Comparison of ENCODE assay signal across 19 cellular contexts in the genomic region with DNA sequence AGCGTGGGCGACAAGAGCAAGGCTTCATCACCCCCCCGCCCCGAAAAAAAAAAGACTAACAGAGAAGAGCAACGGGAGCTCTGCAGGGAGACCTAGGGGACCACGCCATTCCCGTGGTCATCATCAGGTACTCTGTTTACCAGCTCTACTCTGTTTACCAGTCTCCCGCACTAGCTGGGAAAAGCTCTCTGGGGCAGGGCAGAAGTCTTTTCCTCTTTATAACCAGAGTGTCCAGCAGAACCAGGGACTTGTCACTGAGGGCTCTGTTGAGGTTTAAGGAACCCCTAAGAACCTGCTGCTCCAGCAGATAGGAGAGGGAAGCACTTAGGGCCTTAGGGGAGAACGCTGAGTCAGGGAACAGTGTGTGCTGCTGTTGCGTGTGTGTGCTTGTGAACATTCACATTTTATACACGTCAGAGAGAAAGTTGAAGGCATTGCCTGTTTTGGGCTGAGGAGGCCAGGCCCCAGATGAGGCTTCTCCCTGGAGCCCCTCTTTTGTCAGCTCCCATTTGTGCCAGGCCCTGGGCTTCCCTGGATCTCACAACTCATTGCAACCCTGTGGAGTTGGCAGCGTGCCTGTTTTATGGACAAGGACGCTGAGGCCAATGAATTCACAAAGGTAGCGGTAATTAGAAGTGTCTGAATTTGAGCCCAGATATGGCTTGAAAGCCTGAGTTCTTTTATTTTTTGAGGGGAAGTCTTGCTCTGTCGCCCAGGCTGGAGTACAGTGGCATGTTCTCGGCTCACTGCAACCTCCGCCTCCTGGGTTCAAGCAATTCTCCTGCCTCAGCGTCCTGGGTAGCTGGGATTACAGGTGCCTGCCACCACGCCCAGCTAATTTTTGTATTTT. TPM values are rescaled to one million over a fixed set of nuclear protein-coding genes. Genes with fewer than 3 reads are reported as not detected.
DNase-seq lines count a peak whose midpoint lies in the region; ATAC-seq and TF ChIP-seq lines count a peak whose summit lies in the region.
"Had no signal": no experiment of that assay in that cellular context is flagged by ENCODE, and none has a peak within 500 bp of the region (broad histone marks: within the 10 kb centered on the region; RNA-seq: fewer than 3 reads in every experiment).

No MANE protein-coding gene starts in this region.

- H3K27ac ChIP-seq in CD8-positive, alpha-beta memory T cell (ENCODE audit: low read depth, low read length) = peak overlapping the region; percentile 43
- no peak overlapping the region for H3K27ac ChIP-seq in Panc1 (ENCODE audit: low read length)
- H3K27ac ChIP-seq in esophagus muscularis mucosa (replicated peaks in 1 of 4) = peak overlapping the region in 3 of 4 donors; percentile 20 to 37 (median 26)
- no peak overlapping the region for H3K27ac ChIP-seq in mesenchymal stem cell (ENCODE audit: low read length, poor library complexity, severe bottlenecking)
- H3K27ac ChIP-seq: psoas muscle, RWPE1 had no signal

- peak overlapping the region in 1 of 2 experiments; percentile 29 for H2BK12ac ChIP-seq in mesenchymal stem cell (ENCODE audit: low read length in 2 of 2)

- H3K9me3 ChIP-seq in CD8-positive, alpha-beta memory T cell (ENCODE audit: low read length) = no peaks in the 10 kb centered on the region
- H3K9me3 ChIP-seq in Panc1 (ENCODE audit: control insufficient read depth, insufficient read depth, low read depth, low read length) (no peaks in the 10 kb centered on the region), esophagus muscularis mucosa (no peaks in the 10 kb centered on the region), mesenchymal stem cell (ENCODE audit: control insufficient read depth, low read length) (no peaks in the 10 kb centered on the region)
- H3K9me3 ChIP-seq: psoas muscle had no signal

- no peaks in the 10 kb centered on the region for H3K4me1 ChIP-seq in CD8-positive, alpha-beta memory T cell (ENCODE audit: insufficient read depth, low read length)
- H3K4me1 ChIP-seq in Panc1 (ENCODE audit: control insufficient read depth, insufficient read depth, low read length) (no peaks in the 10 kb centered on the region), esophagus muscularis mucosa (peaks cover 0 to 3% (median 0%) of the 10 kb centered on the region in 4 donors), mesenchymal stem cell (ENCODE audit: control insufficient read depth, insufficient read depth, low read depth, low read length) (no peaks in the 10 kb centered on the region)
- H3K4me1 ChIP-seq: psoas muscle had no signal

- H3K9me3 Mint-ChIP-seq in CD8-positive, alpha-beta memory T cell = no peaks in the 10 kb centered on the region
- no peaks in the 10 kb centered on the region for H3K9me3 Mint-ChIP-seq in osteocyte (ENCODE audit: unreplicated experiment)
- H3K9me3 Mint-ChIP-seq: central memory CD8-positive, alpha-beta T cell; IgD-negative memory B cell had no signal

- BruUV-seq in Panc1 (replicated peaks; lab: Mats Ljungman, UMichigan) = no TSS peak

- H3K18ac ChIP-seq in mesenchymal stem cell (ENCODE audit: low read depth in 1 of 2, low read length in 2 of 2) = no peak overlapping the region

- CTCF ChIA-PET in CD8-positive, alpha-beta memory T cell (lab: Charles Lee) = interaction anchor here (2.2 kb wide), 1 partner anchor 60 kb away, joined by 6 read pairs; no protein-coding TSS in a partner anchor
- CTCF ChIA-PET in Panc1 (lab: Charles Lee) = no interaction called here

- no peak overlapping the region for H2AK5ac ChIP-seq in mesenchymal stem cell (ENCODE audit: low read length, severe bottlenecking)

- H4K91ac ChIP-seq in mesenchymal stem cell (ENCODE audit: low read length) = no peak overlapping the region

- H3K27ac Mint-ChIP-seq in CD8-positive, alpha-beta memory T cell = peak overlapping the region in 1 of 8 donors; percentile 27
- no peak overlapping the region for H3K27ac Mint-ChIP-seq in osteocyte (ENCODE audit: unreplicated experiment)
- H3K27ac Mint-ChIP-seq: activated naive CD8-positive, alpha-beta T cell; IgD-negative memory B cell had no signal

- H3K9ac ChIP-seq in mesenchymal stem cell (ENCODE audit: low read length) = no peak overlapping the region

- in situ Hi-C loops in Panc1 (cut with HindIII; ENCODE audit: low pct_unique_long_range_greater_than_20kb, low sequenced_read_pairs) = no loop called here

- POLR2A ChIA-PET in CD8-positive, alpha-beta memory T cell (lab: Charles Lee) = interaction anchor here (0.5 kb wide), 1 partner anchor 44 kb away, joined by 3 read pairs; no protein-coding TSS in a partner anchor
- POLR2A ChIA-PET in Panc1 (lab: Charles Lee) = interaction anchor here (0.6 kb wide), 1 partner anchor 36 kb away, joined by 4 read pairs; no protein-coding TSS in a partner anchor

- peaks cover 0 to 6% (median 2%) of the 10 kb centered on the region in 3 donors for H3K4me1 Mint-ChIP-seq in CD8-positive, alpha-beta memory T cell
- H3K4me1 Mint-ChIP-seq in osteocyte (ENCODE audit: unreplicated experiment) = no peaks in the 10 kb centered on the region
- H3K4me1 Mint-ChIP-seq: central memory CD8-positive, alpha-beta T cell had no signal

- TF ChIP-seq EP300 in esophagus muscularis mucosa (IDR thresholded peaks at IDR 0.05) = peak; percentile 23

- H3K27me3 Mint-ChIP-seq in CD8-positive, alpha-beta memory T cell = no peaks in the 10 kb centered on the region
- H3K27me3 Mint-ChIP-seq in osteocyte (ENCODE audit: unreplicated experiment) = no peaks in the 10 kb centered on the region
- H3K27me3 Mint-ChIP-seq: activated naive CD8-positive, alpha-beta T cell; central memory CD8-positive, alpha-beta T cell; IgD-negative memory B cell had no signal

- TF ChIP-seq POLR2A in esophagus muscularis mucosa (IDR thresholded peaks at IDR 0.05; ENCODE audit: low read depth) = no peak

- H3K4me2 ChIP-seq in mesenchymal stem cell (ENCODE audit: low read length, poor library complexity, severe bottlenecking) = no peak overlapping the region

- H3K36me3 Mint-ChIP-seq in CD8-positive, alpha-beta memory T cell = peaks cover 0 to 3% (median 0%) of the 10 kb centered on the region in 3 donors
- H3K36me3 Mint-ChIP-seq in osteocyte (ENCODE audit: unreplicated experiment) = no peaks in the 10 kb centered on the region

- DNase-seq in CD8-positive, alpha-beta memory T cell = no peak
- DNase-seq in Panc1 (ENCODE audit: low read depth, low spot score) = no peak
- DNase-seq in esophagus muscularis mucosa (ENCODE audit: extremely low spot score) = no peak
- peak; percentile 55 for DNase-seq in mesenchymal stem cell
- DNase-seq in NOMO-1 (lab: John Stamatoyannopoulos, UW; ENCODE audit: unreplicated experiment in 2 of 2) = no peak
- no peak for DNase-seq in COLO668 (lab: John Stamatoyannopoulos, UW; ENCODE audit: unreplicated experiment)
- no peak for DNase-seq in osteocyte (ENCODE audit: extremely low spot score, unreplicated experiment)
- DNase-seq: activated CD4-positive, alpha-beta T cell treated with anti-CD3 and anti-CD28 coated beads for 48 hours; glutamatergic neuron; islet precursor cell; NCI-H1417; NCI-H524 treated with DMSO at 0.1 percent for 48 hours; psoas muscle; T-helper 2 cell had no signal

- peak; percentile 27 for ATAC-seq in Panc1
- ATAC-seq in HG03097 (IDR thresholded peaks at IDR 0.05; ENCODE audit: low FRiP score, unreplicated experiment) = no peak

- H3K14ac ChIP-seq in mesenchymal stem cell (ENCODE audit: low read length in 2 of 2) = no peak overlapping the region

- TF ChIP-seq CTCF in Panc1 (IDR thresholded peaks at IDR 0.05) (no peak), esophagus muscularis mucosa (IDR thresholded peaks at IDR 0.05) (no peak), osteocyte (IDR thresholded peaks at IDR 0.05) (no peak)

- no peak overlapping the region for H3K4me3 ChIP-seq in CD8-positive, alpha-beta memory T cell (ENCODE audit: low read length)
- H3K4me3 ChIP-seq in Panc1 (ENCODE audit: low read depth in 2 of 2, low read length in 2 of 2) (no peak overlapping the region), esophagus muscularis mucosa (no peak overlapping the region), mesenchymal stem cell (ENCODE audit: insufficient read depth in 1 of 2, low read depth in 1 of 2, low read length in 2 of 2) (no peak overlapping the region)
- H3K4me3 ChIP-seq: psoas muscle had no signal

- peak overlapping the region; percentile 57 for H2AFZ ChIP-seq in mesenchymal stem cell (ENCODE audit: low read depth, low read length)

- 88% methylated on average over 19 of the region's 19 CpGs for WGBS in esophagus muscularis mucosa
- WGBS in mesenchymal stem cell = 89% methylated on average over 18 of the region's 19 CpGs

- no peak overlapping the region for H2BK120ac ChIP-seq in mesenchymal stem cell (ENCODE audit: low read depth, low read length)

- H3K4ac ChIP-seq in mesenchymal stem cell (ENCODE audit: low read depth in 1 of 2, low read length in 2 of 2) = no peak overlapping the region

- H3K27me3 ChIP-seq in CD8-positive, alpha-beta memory T cell (ENCODE audit: insufficient read depth, low read length, poor library complexity, severe bottlenecking) = no peaks in the 10 kb centered on the region
- H3K27me3 ChIP-seq in Panc1 (ENCODE audit: control insufficient read depth, insufficient read depth, low read length) (no peaks in the 10 kb centered on the region), esophagus muscularis mucosa (no peaks in the 10 kb centered on the region), mesenchymal stem cell (ENCODE audit: control insufficient read depth in 1 of 2, insufficient read depth in 1 of 2, low read length in 2 of 2) (no peaks in the 10 kb centered on the region)

- no peaks in the 10 kb centered on the region for H3K79me1 ChIP-seq in mesenchymal stem cell (replicated peaks; ENCODE audit: low read length, poor library complexity, severe bottlenecking)

- no peaks in the 10 kb centered on the region for H3K36me3 ChIP-seq in CD8-positive, alpha-beta memory T cell (ENCODE audit: insufficient read depth, low read length)
- no peaks in the 10 kb centered on the region for H3K36me3 ChIP-seq in Panc1 (ENCODE audit: control insufficient read depth, insufficient read depth, low read length)
- no peaks in the 10 kb centered on the region for H3K36me3 ChIP-seq in esophagus muscularis mucosa
- H3K36me3 ChIP-seq in mesenchymal stem cell (ENCODE audit: control insufficient read depth in 1 of 2, insufficient read depth in 2 of 2, low read depth in 1 of 2, low read length in 2 of 2) = no peaks in the 10 kb centered on the region

- H3K23ac ChIP-seq in mesenchymal stem cell (ENCODE audit: low read length in 2 of 2) = peak overlapping the region in 1 of 2 experiments; percentile 74

- no peak overlapping the region for H2BK15ac ChIP-seq in mesenchymal stem cell (ENCODE audit: low read depth, poor library complexity, severe bottlenecking)

- H4K8ac ChIP-seq in mesenchymal stem cell (ENCODE audit: low read length) = no peak overlapping the region

- no peak overlapping the region for H3K4me3 Mint-ChIP-seq in CD8-positive, alpha-beta memory T cell
- no peak overlapping the region for H3K4me3 Mint-ChIP-seq in osteocyte (ENCODE audit: unreplicated experiment)
- H3K4me3 Mint-ChIP-seq: activated naive CD8-positive, alpha-beta T cell; central memory CD8-positive, alpha-beta T cell; IgD-negative memory B cell had no signal

- intact Hi-C loops in Panc1 (cut with micrococcal nuclease; ENCODE audit: unreplicated experiment) (loop anchor here (10.0 kb wide), 2 partner anchors 203 to 357 kb away; partner anchors contain the start of gene MED12L), esophagus muscularis mucosa (cut with DNase I) (no loop called here)

- no peak overlapping the region for H2BK5ac ChIP-seq in mesenchymal stem cell (ENCODE audit: low read depth, low read length, poor library complexity, severe bottlenecking)

RNA-seq across cellular contexts. Expression of gene ERICH6, which starts 24.2 kb away (rescaled TPM):
- under 1 TPM in 1 of 2 experiments, not detected in 1; 0.39 TPM for total RNA-seq in CD8-positive, alpha-beta memory T cell
- polyA plus RNA-seq in CD8-positive, alpha-beta memory T cell = not detected
- total RNA-seq in Panc1 (2021; ENCODE audit: unreplicated experiment) (0.28 TPM), esophagus muscularis mucosa (not detected), osteocyte (0.83 TPM in 1 of 2 replicates, not detected in the other)
- polyA plus RNA-seq in Panc1 (2012; ENCODE audit: insufficient read length) = 4.5 TPM
- polyA plus RNA-seq in mesenchymal stem cell (2013, experiment 1 of 2) = 0.04 TPM
- polyA plus RNA-seq in mesenchymal stem cell (2013, experiment 2 of 2) = 0.03 TPM
- total RNA-seq: psoas muscle had no signal
- polyA plus RNA-seq: psoas muscle had no signal

RNA-seq across cellular contexts. Expression of gene SIAH2, which starts 35.1 kb away (rescaled TPM):
- 100 to 1,000 TPM; 111 to 115 TPM for total RNA-seq in CD8-positive, alpha-beta memory T cell
- 48.1 TPM for polyA plus RNA-seq in CD8-positive, alpha-beta memory T cell
- 24.0 TPM for total RNA-seq in Panc1 (2021; ENCODE audit: unreplicated experiment)
- 30.6 TPM for polyA plus RNA-seq in Panc1 (2012; ENCODE audit: insufficient read length)
- total RNA-seq in esophagus muscularis mucosa = 10 to 100 TPM; 27.8 to 55.8 (median 43.3) TPM
- 23.3 TPM for polyA plus RNA-seq in mesenchymal stem cell (2013, experiment 1 of 2)
- 22.9 TPM for polyA plus RNA-seq in mesenchymal stem cell (2013, experiment 2 of 2)
- 26.9 and 27.6 TPM in 2 replicates for total RNA-seq in osteocyte

Comparison
In these comparisons a context has a peak if more than half of its experiments do, and no peak if none do; other contexts are left out.
1. H3K27ac ChIP-seq: peak in CD8-positive, alpha-beta memory T cell (single experiment) and esophagus muscularis mucosa (3 of 4); none in Panc1 (single experiment) and mesenchymal stem cell (single experiment).